Comparison of ENCODE assay signal across 1 cellular context in the genomic region with DNA sequence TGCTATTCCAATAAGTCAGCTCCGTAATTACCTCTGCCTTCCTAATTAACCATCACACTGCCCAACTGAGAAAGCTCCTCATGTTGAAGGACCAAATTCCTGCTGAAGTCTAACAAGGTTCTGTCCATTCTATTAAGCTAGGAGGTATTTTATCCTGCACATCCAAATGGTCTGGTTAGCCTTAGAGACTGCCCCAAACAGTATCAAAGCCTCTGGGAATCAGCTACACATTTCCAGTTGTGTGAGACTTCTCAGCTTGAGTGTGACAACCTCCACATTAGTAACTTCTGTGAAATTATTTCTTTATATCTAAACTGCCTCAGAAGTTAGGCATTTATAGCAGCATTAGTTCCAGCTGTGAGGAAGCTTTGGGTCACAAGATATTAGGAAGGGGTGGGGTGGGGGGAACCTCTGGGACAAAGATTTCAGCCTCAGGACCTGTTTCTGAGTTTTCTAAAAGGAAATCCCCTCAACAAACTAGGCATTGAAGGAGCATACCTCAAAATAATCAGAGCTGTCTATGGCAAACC.
TF ChIP-seq lines count a peak whose summit lies in the region.

No MANE protein-coding gene starts in this region.

TF ChIP-seq in IMR-90, 13 proteins besides CTCF, POLR2A, EP300 and RAD21 (continued from another document):
- no peak for TF ChIP-seq MAFK (IDR thresholded peaks at IDR 0.05; ENCODE audit: low read depth, low read length)
- TF ChIP-seq CEBPB (IDR thresholded peaks at IDR 0.05; ENCODE audit: low read depth, low read length) = no peak
- no peak for TF ChIP-seq CHD1 (IDR thresholded peaks at IDR 0.05; ENCODE audit: low read depth, low read length)
TF ChIP-seq in IMR-90: peak in this region for 0.
